Comparison of ENCODE assay signal across 1 cellular context in genomic region chr16:582614-583331, GRCh38.
TF ChIP-seq lines count a peak whose summit lies in the region.

No MANE protein-coding gene starts in this region.

TF ChIP-seq in K562, 482 proteins besides CTCF, POLR2A, EP300 and RAD21:
- peak; percentile 7 for TF ChIP-seq RBM22 (IDR thresholded peaks at IDR 0.05; ENCODE audit: low read depth, low read length, poor library complexity, severe bottlenecking)
- TF ChIP-seq C11orf30 (IDR thresholded peaks at IDR 0.05; ENCODE audit: low read depth) = no peak
- TF ChIP-seq HNRNPL (IDR thresholded peaks at IDR 0.05; ENCODE audit: low read depth, low read length) = peak; percentile 56; the same call in 1 of the 2 replicates
- TF ChIP-seq ZNF224 (CRISPR knock-in tag; IDR thresholded peaks at IDR 0.05) = no peak
- TF ChIP-seq MAX (CRISPR knock-in tag; IDR thresholded peaks at IDR 0.05) = 0 out of 2 replicates have a peak, but pooled peaks have one; percentile 9
- TF ChIP-seq CBFA2T2 (conservative IDR thresholded peaks at IDR 0.05) = no peak
- peak; percentile 85; the same call in 1 of the 2 replicates for TF ChIP-seq ZBTB33 (CRISPR knock-in tag; IDR thresholded peaks at IDR 0.05)
- TF ChIP-seq SUPT5H (IDR thresholded peaks at IDR 0.05) = no peak
